In genomic region chr12:108933950-108934349, GRCh38 we compare ENCODE assay signal across 33 cellular contexts. TPM values are rescaled to one million over a fixed set of nuclear protein-coding genes. Genes with fewer than 3 reads are reported as not detected.
"Had no signal": no experiment of that assay in that cellular context is flagged by ENCODE, and none has a peak within 500 bp of the region (broad histone marks: within the 10 kb centered on the region; RNA-seq: fewer than 3 reads in every experiment).

No MANE protein-coding gene starts in this region.

- DNase-seq: activated CD4-positive, alpha-beta T cell treated with anti-CD3 and anti-CD28 coated beads for 48 hours; activated CD4-positive, alpha-beta T cell treated with anti-CD3 and anti-CD28 coated beads, Interleukin-2, amount 50 U/mL, for 48 hours; activated CD8-positive, alpha-beta memory T cell treated with anti-CD3 and anti-CD28 coated beads for 24 hours; activated effector memory CD4-positive, alpha-beta T cell treated with Interleukin-2 at 50 U/mL for 16 hours; activated naive CD4-positive, alpha-beta T cell treated with Interleukin-2 at 50 U/mL for 16 hours; activated naive CD8-positive, alpha-beta T cell treated with anti-CD3 and anti-CD28 coated beads for 36 hours; brain microvascular endothelial cell; foreskin melanocyte; heart right ventricle; left lung; lower lobe of right lung; mucosa of descending colon; pancreas; psoas muscle; stimulated activated CD4-positive, alpha-beta T cell treated with anti-CD3 and anti-CD28 coated beads, Interleukin-15, amount 100 ng/mL, for 24 hours; stimulated activated CD4-positive, alpha-beta T cell treated with anti-CD3 and anti-CD28 coated beads, Interleukin-2, amount 100 ng/mL, for 24 hours; stimulated activated naive B cell treated with anti-CD40 and anti-IgM and Interleukin-4, amounts not matched to agents 10 μg/mL and 1 μg/mL and 100 μg/mL, for 72 hours; stomach; tibial artery; WERI-Rb-1 had no signal

- H3K4me3 ChIP-seq: adrenal gland, heart right ventricle, left lung, lower lobe of right lung, mucosa of descending colon, pancreas, psoas muscle, stomach, tibial artery had no signal

- H3K27me3 ChIP-seq: adrenal gland, brain microvascular endothelial cell, heart right ventricle, left lung, neutrophil, pancreas, stomach had no signal

- H3K36me3 ChIP-seq: adrenal gland, brain microvascular endothelial cell, heart right ventricle, left lung, lower lobe of right lung, neutrophil, pancreas, stomach, tibial artery, WERI-Rb-1 had no signal

- H3K9me3 Mint-ChIP-seq: activated naive CD8-positive, alpha-beta T cell treated with anti-CD3 and anti-CD28 coated beads for 36 hours; nephron; stimulated activated naive B cell treated with anti-CD40 and anti-IgM and Interleukin-4, amounts not matched to agents 10 μg/mL and 1 μg/mL and 100 μg/mL, for 72 hours had no signal

- H3K9me3 ChIP-seq: adrenal gland, heart right ventricle, left lung, lower lobe of right lung, mucosa of descending colon, neutrophil, pancreas, psoas muscle, stomach, tibial artery had no signal

- H3K36me3 Mint-ChIP-seq: activated naive CD8-positive, alpha-beta T cell treated with anti-CD3 and anti-CD28 coated beads for 36 hours; stimulated activated naive B cell treated with anti-CD40 and anti-IgM and Interleukin-4, amounts not matched to agents 10 μg/mL and 1 μg/mL and 100 μg/mL, for 72 hours had no signal

- H3K4me3 Mint-ChIP-seq: activated naive CD8-positive, alpha-beta T cell treated with anti-CD3 and anti-CD28 coated beads for 36 hours; nephron; stimulated activated naive B cell treated with anti-CD40 and anti-IgM and Interleukin-4, amounts not matched to agents 10 μg/mL and 1 μg/mL and 100 μg/mL, for 72 hours had no signal

- ATAC-seq: activated CD4-positive, CD25-positive, alpha-beta regulatory T cell treated with anti-CD3 and anti-CD28 coated beads, Interleukin-2, amount 50 U/mL, for 24 hours; esophagus mucosa; heart right ventricle; left lung; lower lobe of right lung; mucosa of descending colon; pancreas; psoas muscle; stimulated activated naive B cell treated with anti-CD40 and anti-IgM and Interleukin-4, amounts not matched to agents 10 μg/mL and 1 μg/mL and 100 μg/mL, for 72 hours had no signal

- H3K27ac Mint-ChIP-seq: activated naive CD8-positive, alpha-beta T cell treated with anti-CD3 and anti-CD28 coated beads for 36 hours; stimulated activated naive B cell treated with anti-CD40 and anti-IgM and Interleukin-4, amounts not matched to agents 10 μg/mL and 1 μg/mL and 100 μg/mL, for 72 hours had no signal

- H3K4me1 ChIP-seq: adrenal gland, left lung, lower lobe of right lung, psoas muscle, tibial artery had no signal

- H3K27ac ChIP-seq: adrenal gland, brain microvascular endothelial cell, heart right ventricle, left lung, lower lobe of right lung, neutrophil, pancreas, psoas muscle, stomach, tibial artery, WERI-Rb-1 had no signal

- FAIRE-seq: astrocyte, endothelial cell of umbilical vein, pancreas, TTC549 had no signal

- H3K4me1 Mint-ChIP-seq: activated naive CD8-positive, alpha-beta T cell treated with anti-CD3 and anti-CD28 coated beads for 36 hours; nephron had no signal

- H3K27me3 Mint-ChIP-seq: activated naive CD8-positive, alpha-beta T cell treated with anti-CD3 and anti-CD28 coated beads for 36 hours had no signal

RNA-seq across cellular contexts. Expression of gene DAO, which starts 54.1 kb away (rescaled TPM):
- total RNA-seq: activated naive CD8-positive, alpha-beta T cell treated with anti-CD3 and anti-CD28 coated beads for 36 hours; adrenal gland; astrocyte; endothelial cell of umbilical vein; esophagus mucosa; glomerular endothelial cell; heart right ventricle; left lung; lower lobe of right lung; mesenteric fat pad; myocyte; pancreas; psoas muscle; stomach; T-helper 1 cell treated with Interleukin-12 subunit alpha and Interleukin-12 subunit beta and Interleukin-4 antibody, amounts not matched to agents 30 ng/mL and 1 ng/mL, for 36 hours; urinary bladder had no signal
- polyA plus RNA-seq: adrenal gland, endothelial cell of umbilical vein, heart right ventricle, pancreas, psoas muscle, stomach, urinary bladder had no signal
